ENCODE assay signal across 8 cellular contexts in the genomic region with DNA sequence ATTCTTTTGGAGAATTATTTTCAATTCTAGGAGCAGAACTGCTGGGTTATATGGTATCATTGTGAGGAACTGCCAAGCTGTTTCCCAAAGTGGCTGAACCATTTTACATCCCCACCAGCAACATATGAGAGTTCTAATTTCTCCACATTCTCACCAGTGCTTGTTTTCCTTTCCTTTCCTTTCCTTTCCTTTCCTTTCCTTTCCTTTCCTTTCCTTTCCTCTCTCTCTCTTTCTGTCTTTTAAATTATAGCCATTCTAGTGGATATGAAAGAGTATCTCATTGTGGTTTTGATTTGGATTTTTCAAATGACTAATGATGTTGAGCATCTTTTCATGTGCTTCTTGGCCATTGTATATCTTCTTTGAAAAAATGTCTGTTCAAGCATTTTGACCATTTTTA. TPM values are rescaled to one million over a fixed set of nuclear protein-coding genes. Genes with fewer than 3 reads are reported as not detected.
"Had no signal": no experiment of that assay in that cellular context is flagged by ENCODE, and none has a peak within 500 bp of the region (broad histone marks: within the 10 kb centered on the region; RNA-seq: fewer than 3 reads in every experiment).

No MANE protein-coding gene starts in this region.

- DNase-seq: IMR-90, KBM-7, KG1 had no signal

- H3K4me3 Mint-ChIP-seq: IgD-negative memory B cell had no signal

- H3K27ac Mint-ChIP-seq: IgD-negative memory B cell had no signal

- H3K4me1 Mint-ChIP-seq: IgD-negative memory B cell had no signal

- ATAC-seq: HepG2, K562 had no signal

- H3K4me3 ChIP-seq: K562 had no signal

- H3K27ac ChIP-seq: HL-60, KMS-11 had no signal

RNA-seq across cellular contexts. Expression of a gene that starts 45.3 kb away (rescaled TPM):
- total RNA-seq: IMR-90 had no signal
